In the genomic region with DNA sequence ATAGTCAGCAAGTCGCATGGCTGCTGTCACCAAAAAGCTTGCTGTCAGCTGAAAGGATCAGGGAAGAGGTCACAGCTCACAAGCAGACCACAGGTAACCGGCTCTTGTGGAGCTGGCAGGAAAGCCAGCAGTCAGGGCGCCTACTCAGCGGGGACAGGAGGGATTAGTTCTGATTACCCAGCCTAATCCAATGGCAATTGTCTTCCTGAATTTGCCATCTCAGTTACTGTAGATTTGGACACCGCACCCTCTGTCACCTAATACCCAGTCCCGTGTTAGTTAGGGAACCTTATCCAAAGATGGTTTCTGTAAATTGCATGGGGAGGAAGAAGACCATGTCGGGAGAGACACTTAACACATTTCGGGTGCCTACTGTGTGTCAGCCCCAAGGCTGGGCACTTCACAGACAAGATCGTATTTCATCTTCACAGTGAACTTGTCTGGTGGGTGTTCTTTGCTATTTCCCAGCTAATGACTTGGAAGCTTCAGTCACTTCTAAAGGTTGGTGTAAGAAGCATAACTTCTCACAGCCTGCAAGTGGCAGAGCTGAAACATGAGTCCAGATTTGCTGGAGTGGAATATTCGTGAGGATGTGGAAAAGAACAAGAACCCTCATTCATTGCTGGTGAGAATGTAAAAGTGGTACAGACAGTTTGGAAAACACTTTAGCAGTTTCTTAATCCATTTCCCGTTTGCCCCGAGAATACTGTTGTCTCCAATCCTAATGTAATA, we compare ENCODE assay signal across 18 cellular contexts. TPM values are rescaled to one million over a fixed set of nuclear protein-coding genes. Genes with fewer than 3 reads are reported as not detected.
DNase-seq lines count a peak whose midpoint lies in the region; ATAC-seq and TF ChIP-seq lines count a peak whose summit lies in the region.
"Had no signal": no experiment of that assay in that cellular context is flagged by ENCODE, and none has a peak within 500 bp of the region (broad histone marks: within the 10 kb centered on the region; RNA-seq: fewer than 3 reads in every experiment).

No MANE protein-coding gene starts in this region.

- H3K79me2 ChIP-seq in osteoblast (ENCODE audit: insufficient read depth, low read length), result no peaks in the 10 kb centered on the region

- DNase-seq in G401 (ENCODE audit: low spot score) (peak; percentile 3), NCI-H524 (lab: John Stamatoyannopoulos, UW) (peak; percentile 65 to 87), fibroblast of pulmonary artery (ENCODE audit: low read depth) (peak; percentile 21), osteoblast (ENCODE audit: insufficient read length, low spot score, missing footprints) (peak; percentile 66), DMS 273 treated with DMSO at 0.1 percent for 48 hours (lab: John Stamatoyannopoulos, UW) (no peak)
- DNase-seq: activated CD8-positive, alpha-beta T cell treated with anti-CD3 and anti-CD28 coated beads for 36 hours; AML-193; cortex of kidney; hippocampal formation; left cardiac atrium; NCI-H1436 treated with DMSO at 0.1 percent for 48 hours; NCI-H510A treated with DMSO at 0.1 percent for 48 hours; PC-9; uterus had no signal

- peak overlapping the region; percentile 81 for H2AFZ ChIP-seq in osteoblast (ENCODE audit: low read length)
- H2AFZ ChIP-seq: PC-9 had no signal

- TF ChIP-seq CTCF in fibroblast of pulmonary artery (IDR thresholded peaks at IDR 0.05; ENCODE audit: low read length, missing control alignments), result no peak
- TF ChIP-seq CTCF in osteoblast (IDR thresholded peaks at IDR 0.05; ENCODE audit: extremely low read depth, low read depth, low read length), result peak; percentile 8

- in situ Hi-C loops in G401 (cut with HindIII; ENCODE audit: low sequenced_read_pairs), result no loop called here

- peaks cover 6% of the 10 kb centered on the region for H3K4me1 ChIP-seq in osteoblast (ENCODE audit: insufficient read depth, low read length)
- H3K4me1 ChIP-seq: uterus had no signal

- peak overlapping the region; percentile 44 for H3K4me2 ChIP-seq in osteoblast (ENCODE audit: insufficient read depth, low read length)
- H3K4me2 ChIP-seq: PC-9 had no signal

- no peaks in the 10 kb centered on the region for H3K27me3 ChIP-seq in osteoblast (ENCODE audit: insufficient read depth, low read length)
- H3K27me3 ChIP-seq: uterus had no signal

- H3K4me3 ChIP-seq in fibroblast of pulmonary artery (replicated peaks; ENCODE audit: low read depth, low read length), result no peak overlapping the region
- H3K4me3 ChIP-seq in osteoblast (ENCODE audit: insufficient read depth, low read length), result no peak overlapping the region
- H3K4me3 ChIP-seq: PC-9, uterus had no signal

- no peaks in the 10 kb centered on the region for H4K20me1 ChIP-seq in osteoblast (ENCODE audit: insufficient read depth, low read length)

- no peaks in the 10 kb centered on the region for H3K9me3 ChIP-seq in osteoblast (ENCODE audit: low read depth, low read length)
- H3K9me3 ChIP-seq: uterus had no signal

- ATAC-seq in GM19035 (IDR thresholded peaks at IDR 0.05; ENCODE audit: unreplicated experiment) (no peak), GM18520 (IDR thresholded peaks at IDR 0.05; ENCODE audit: unreplicated experiment) (no peak), HG03025 (IDR thresholded peaks at IDR 0.05; ENCODE audit: low FRiP score, unreplicated experiment) (no peak)
- ATAC-seq: activated CD8-positive, alpha-beta T cell treated with anti-CD3 and anti-CD28 coated beads for 36 hours had no signal

- no peak overlapping the region for H3K27ac ChIP-seq in osteoblast (ENCODE audit: low read depth, low read length)
- H3K27ac ChIP-seq: PC-9, uterus had no signal

- H3K36me3 ChIP-seq in osteoblast (ENCODE audit: insufficient read depth, low read length), result no peaks in the 10 kb centered on the region
- H3K36me3 ChIP-seq: uterus had no signal

RNA-seq across cellular contexts. Expression of a gene that starts 9.9 kb away (rescaled TPM):
- total RNA-seq in G401 (2014; rRNA removed; shearing (Covaris generic)), result 0.07 and 0.37 TPM in 2 replicates
- total RNA-seq in osteoblast, result 255 and 262 TPM in 2 replicates
- total RNA-seq: posterior vena cava had no signal

RNA-seq across cellular contexts. Expression of a gene that starts 52.3 kb away (rescaled TPM):
- 9.8 and 10.8 TPM in 2 replicates for total RNA-seq in G401 (2014; rRNA removed; shearing (Covaris generic))
- 53.6 and 55.7 TPM in 2 replicates for total RNA-seq in osteoblast

Comparison
In these comparisons a context has a peak if more than half of its experiments do, and no peak if none do; other contexts are left out.
1. RNA of a gene that starts 9.9 kb away (total RNA-seq): 255 to 262 TPM in osteoblast; 0.07 to 0.37 TPM in G401; every median in the first group is over 100 times any median in the second.